ENCODE assay signal across 11 cellular contexts in genomic region chr5:54254482-54255198, GRCh38. TPM values are rescaled to one million over a fixed set of nuclear protein-coding genes. Genes with fewer than 3 reads are reported as not detected.
DNase-seq lines count a peak whose midpoint lies in the region; ATAC-seq and TF ChIP-seq lines count a peak whose summit lies in the region.
"Had no signal": no experiment of that assay in that cellular context is flagged by ENCODE, and none has a peak within 500 bp of the region (broad histone marks: within the 10 kb centered on the region; RNA-seq: fewer than 3 reads in every experiment).

No MANE protein-coding gene starts in this region.

- H3K36me3 ChIP-seq in esophagus muscularis mucosa, result no peaks in the 10 kb centered on the region
- H3K36me3 ChIP-seq: Peyer's patch had no signal

- TF ChIP-seq CTCF in C4-2B (conservative IDR thresholded peaks at IDR 0.05) (peak; percentile 74), esophagus muscularis mucosa (IDR thresholded peaks at IDR 0.05) (peak in 2 of 3 experiments; percentile 24 to 37)

- peak; percentile 12 for DNase-seq in NCI-H446 treated with DMSO at 0.1 percent for 48 hours (lab: John Stamatoyannopoulos, UW)
- peak; percentile 39 for DNase-seq in esophagus muscularis mucosa (ENCODE audit: extremely low spot score)
- DNase-seq in lung microvascular endothelial cell (ENCODE audit: low read depth in 2 of 2), result peak; percentile 51 to 54
- DNase-seq in DMS114 treated with DMSO at 0.1 percent for 48 hours (lab: John Stamatoyannopoulos, UW; ENCODE audit: unreplicated experiment), result no peak
- DNase-seq in T-helper 2 cell, result no peak
- no peak for DNase-seq in NCI-H1417 treated with DMSO at 0.1 percent for 48 hours (lab: John Stamatoyannopoulos, UW)
- DNase-seq: activated CD4-positive, alpha-beta T cell treated with anti-CD3 and anti-CD28 coated beads, Interleukin-2, amount 10 ng/mL, durations not matched to agents 7 days and 5 days; amniotic stem cell; Peyer's patch had no signal

- peak overlapping the region in 3 of 4 donors; percentile 4 to 14 (median 5) for H3K4me3 ChIP-seq in esophagus muscularis mucosa
- H3K4me3 ChIP-seq: Peyer's patch had no signal

- intact Hi-C loops in esophagus muscularis mucosa (cut with DNase I), result loop anchor here (5.0 kb wide), 1 partner anchor 238 kb away; no protein-coding TSS in a partner anchor

- no peak for ATAC-seq in HG02938 (IDR thresholded peaks at IDR 0.05; ENCODE audit: unreplicated experiment)

- TF ChIP-seq EP300 in esophagus muscularis mucosa (IDR thresholded peaks at IDR 0.05), result no peak

- TF ChIP-seq POLR2A in esophagus muscularis mucosa (IDR thresholded peaks at IDR 0.05; ENCODE audit: low read depth), result no peak

- H3K9me3 ChIP-seq in esophagus muscularis mucosa, result no peaks in the 10 kb centered on the region
- H3K9me3 ChIP-seq: Peyer's patch had no signal

- H3K4me1 ChIP-seq in esophagus muscularis mucosa, result peaks cover 3 to 26% (median 14%) of the 10 kb centered on the region in 4 donors

- H3K27ac ChIP-seq in C4-2B, result no peak overlapping the region
- peak overlapping the region; percentile 8 to 14 (median 13) for H3K27ac ChIP-seq in esophagus muscularis mucosa (replicated peaks in 1 of 4)
- H3K27ac ChIP-seq: Peyer's patch had no signal

- no peaks in the 10 kb centered on the region for H3K27me3 ChIP-seq in esophagus muscularis mucosa
- H3K27me3 ChIP-seq: Peyer's patch had no signal

- 55% methylated on average over 6 of the region's 6 CpGs for WGBS in esophagus muscularis mucosa

RNA-seq across cellular contexts. Expression of gene ARL15, which starts 55.7 kb away (rescaled TPM):
- total RNA-seq in esophagus muscularis mucosa (10 to 100 TPM; 11.6 to 21.6 (median 16.5) TPM), lung microvascular endothelial cell (35.3 and 44.6 TPM in 2 replicates)

Comparison
In these comparisons a context has a peak if more than half of its experiments do, and no peak if none do; other contexts are left out.
1. DNase-seq: peak in NCI-H446 treated with DMSO at 0.1 percent for 48 hours (single experiment), esophagus muscularis mucosa (single experiment) and lung microvascular endothelial cell (2 of 2); none in DMS114 treated with DMSO at 0.1 percent for 48 hours (single experiment), T-helper 2 cell (0 of 5) and NCI-H1417 treated with DMSO at 0.1 percent for 48 hours (single experiment).